Comparison of ENCODE assay signal across 22 cellular contexts in the genomic region with DNA sequence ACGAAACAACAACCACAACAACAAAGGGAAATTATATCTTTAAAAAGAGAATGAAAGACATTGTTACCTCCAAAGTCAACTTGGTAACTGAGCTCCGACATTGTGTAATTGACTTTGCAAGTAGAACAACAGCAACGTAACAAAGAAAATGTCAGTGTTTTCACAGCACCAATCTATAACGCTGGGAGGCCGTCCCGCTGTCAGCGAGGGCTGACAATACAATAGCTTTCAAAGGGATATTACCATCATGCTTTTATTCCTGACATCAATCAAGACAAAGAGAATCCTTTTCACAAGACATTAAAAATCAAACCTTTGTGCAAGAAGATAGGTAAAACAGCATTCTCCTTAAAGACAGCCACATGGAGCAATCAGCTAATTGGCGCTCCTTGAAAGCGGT. TPM values are rescaled to one million over a fixed set of nuclear protein-coding genes. Genes with fewer than 3 reads are reported as not detected.
"Had no signal": no experiment of that assay in that cellular context is flagged by ENCODE, and none has a peak within 500 bp of the region (broad histone marks: within the 10 kb centered on the region; RNA-seq: fewer than 3 reads in every experiment).

No MANE protein-coding gene starts in this region.

- H3K4me3 Mint-ChIP-seq: activated naive CD4-positive, alpha-beta T cell treated with anti-CD3 and anti-CD28 coated beads, Interleukin-2, amount 10 ng/mL, durations not matched to agents 7 days and 5 days; activated naive CD8-positive, alpha-beta T cell treated with anti-CD3 and anti-CD28 coated beads, Interleukin-2, amount 50 U/mL, for 24 hours; natural killer cell had no signal

- H3K36me3 ChIP-seq: brain microvascular endothelial cell, right atrium auricular region, tibial nerve, vagina had no signal

- H3K4me1 Mint-ChIP-seq: activated naive CD8-positive, alpha-beta T cell treated with anti-CD3 and anti-CD28 coated beads, Interleukin-2, amount 50 U/mL, for 24 hours; natural killer cell had no signal

- H3K27me3 ChIP-seq: brain microvascular endothelial cell, right atrium auricular region, vagina had no signal

- DNase-seq: activated CD4-positive, alpha-beta T cell treated with anti-CD3 and anti-CD28 coated beads, Interleukin-2, amount 50 U/mL, for 1 hour; activated CD8-positive, alpha-beta memory T cell treated with anti-CD3 and anti-CD28 coated beads, Interleukin-2, amount 50 U/mL, for 4 hours; activated effector memory CD4-positive, alpha-beta T cell treated with Interleukin-2 at 50 U/mL for 16 hours; activated naive CD4-positive, alpha-beta T cell treated with anti-CD3 and anti-CD28 coated beads, Interleukin-2, amount 10 ng/mL, durations not matched to agents 7 days and 5 days; activated naive CD8-positive, alpha-beta T cell treated with anti-CD3 and anti-CD28 coated beads, Interleukin-2, amount 50 U/mL, for 24 hours; activated T-cell treated with anti-CD3 and anti-CD28 coated beads, Interleukin-2, amount 50 U/mL, for 48 hours; anterior cingulate cortex; brain microvascular endothelial cell; central memory CD4-positive, alpha-beta T cell; dorsolateral prefrontal cortex; foreskin fibroblast; natural killer cell; stimulated activated CD4-positive, alpha-beta T cell treated with anti-CD3 and anti-CD28 coated beads, Interleukin-2, amount 100 ng/mL, for 24 hours; stimulated activated naive CD4-positive, alpha-beta T cell treated with Interleukin-2 at 50 U/mL for 16 hours had no signal

- H3K36me3 Mint-ChIP-seq: activated naive CD4-positive, alpha-beta T cell treated with anti-CD3 and anti-CD28 coated beads, Interleukin-2, amount 10 ng/mL, durations not matched to agents 7 days and 5 days; natural killer cell had no signal

- H3K4me3 ChIP-seq: dorsolateral prefrontal cortex, lung, right atrium auricular region, tibial nerve, vagina had no signal

- H3K27ac ChIP-seq: brain microvascular endothelial cell, dorsolateral prefrontal cortex, epithelial cell of prostate, right atrium auricular region, tibial nerve, vagina had no signal

- H3K9me3 ChIP-seq: right atrium auricular region, tibial nerve, vagina had no signal

- FAIRE-seq: colon, keratinocyte had no signal

- H3K9me3 Mint-ChIP-seq: activated naive CD4-positive, alpha-beta T cell treated with anti-CD3 and anti-CD28 coated beads, Interleukin-2, amount 10 ng/mL, durations not matched to agents 7 days and 5 days; activated naive CD8-positive, alpha-beta T cell treated with anti-CD3 and anti-CD28 coated beads, Interleukin-2, amount 50 U/mL, for 24 hours; natural killer cell had no signal

- ATAC-seq: activated CD4-positive, CD25-positive, alpha-beta regulatory T cell treated with anti-CD3 and anti-CD28 coated beads, Interleukin-2, amount 50 U/mL, for 24 hours; activated naive CD8-positive, alpha-beta T cell treated with anti-CD3 and anti-CD28 coated beads, Interleukin-2, amount 50 U/mL, for 24 hours; natural killer cell had no signal

- H3K27ac Mint-ChIP-seq: activated naive CD4-positive, alpha-beta T cell treated with anti-CD3 and anti-CD28 coated beads, Interleukin-2, amount 10 ng/mL, durations not matched to agents 7 days and 5 days; activated naive CD8-positive, alpha-beta T cell treated with anti-CD3 and anti-CD28 coated beads, Interleukin-2, amount 50 U/mL, for 24 hours; natural killer cell had no signal

RNA-seq across cellular contexts. Expression of gene ZNF423, which starts 6.2 kb away (rescaled TPM):
- total RNA-seq: natural killer cell had no signal
